In the genomic region with DNA sequence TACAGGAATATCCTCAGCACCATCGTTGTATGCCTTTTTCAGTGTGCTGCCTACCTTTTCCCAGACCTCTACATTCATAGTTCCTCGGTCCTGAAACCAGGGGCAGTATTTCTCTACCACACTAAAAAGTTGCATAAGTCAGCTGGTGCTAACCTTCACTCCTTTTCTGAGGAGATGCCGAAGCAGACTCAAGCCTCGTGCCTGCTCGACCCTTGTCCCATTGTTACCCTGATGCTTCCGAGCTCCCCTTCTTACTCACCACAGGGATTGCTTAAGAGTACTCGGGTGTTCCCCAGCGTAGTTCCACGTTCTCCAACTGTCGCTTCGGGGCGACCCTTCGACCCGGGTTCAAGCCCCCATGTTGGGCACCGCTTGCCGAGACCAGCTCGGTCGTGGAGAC, we compare ENCODE assay signal across 24 cellular contexts. TPM values are rescaled to one million over a fixed set of nuclear protein-coding genes. Genes with fewer than 3 reads are reported as not detected.
DNase-seq lines count a peak whose midpoint lies in the region; ATAC-seq and TF ChIP-seq lines count a peak whose summit lies in the region.
"Had no signal": no experiment of that assay in that cellular context is flagged by ENCODE, and none has a peak within 500 bp of the region (broad histone marks: within the 10 kb centered on the region; RNA-seq: fewer than 3 reads in every experiment).

No MANE protein-coding gene starts in this region.

- peaks cover 8% of the 10 kb centered on the region for H3K4me1 ChIP-seq in cardiac muscle cell (ENCODE audit: low read depth)
- H3K4me1 ChIP-seq in heart left ventricle: peaks cover 0 to 3% (median 0%) of the 10 kb centered on the region in 12 donors
- H3K4me1 ChIP-seq in PC-9 (replicated peaks; ENCODE audit: insufficient read depth): no peaks in the 10 kb centered on the region

- H3K27me3 ChIP-seq in cardiac muscle cell (no peaks in the 10 kb centered on the region), heart left ventricle (no peaks in the 10 kb centered on the region), PC-9 (ENCODE audit: insufficient read depth, low read depth) (no peaks in the 10 kb centered on the region)

- no peak for TF ChIP-seq POLR2A in heart left ventricle (IDR thresholded peaks at IDR 0.05)

- no peaks in the 10 kb centered on the region for H3K9me2 ChIP-seq in PC-9 (ENCODE audit: insufficient read depth)

- no peak overlapping the region for H3K4me2 ChIP-seq in PC-9
- H3K4me2 ChIP-seq: smooth muscle cell had no signal

- TF ChIP-seq CTCF in cardiac muscle cell (IDR thresholded peaks at IDR 0.05; ENCODE audit: low read depth, low read length) (peak; percentile 3), heart left ventricle (IDR thresholded peaks at IDR 0.05) (no peak), choroid plexus epithelial cell (conservative IDR thresholded peaks at IDR 0.05; ENCODE audit: low read depth, low read length) (no peak), PC-9 (conservative IDR thresholded peaks at IDR 0.05) (no peak)

- CTCF ChIA-PET in PC-9 (lab: Charles Lee): no interaction called here

- H3K36me3 ChIP-seq in cardiac muscle cell: no peaks in the 10 kb centered on the region
- H3K36me3 ChIP-seq in heart left ventricle: peaks cover 0 to 10% (median 0%) of the 10 kb centered on the region in 9 donors
- no peaks in the 10 kb centered on the region for H3K36me3 ChIP-seq in PC-9 (ENCODE audit: low read depth)
- H3K36me3 ChIP-seq: HAP-1 had no signal

- WGBS in heart left ventricle, 4 donors: 79 to 90% (median 87%) methylated on average over 17 to 18 of the region's 18 CpGs

- no peaks in the 10 kb centered on the region for H4K20me1 ChIP-seq in PC-9 (ENCODE audit: insufficient read depth)

- H3K4me3 ChIP-seq in cardiac muscle cell: no peak overlapping the region
- H3K4me3 ChIP-seq in heart left ventricle: no peak overlapping the region
- no peak overlapping the region for H3K4me3 ChIP-seq in choroid plexus epithelial cell (ENCODE audit: low read depth, low read length)
- no peak overlapping the region for H3K4me3 ChIP-seq in PC-9
- H3K4me3 ChIP-seq: HAP-1, smooth muscle cell had no signal

- H3K27ac ChIP-seq in cardiac muscle cell (no peak overlapping the region), heart left ventricle (no peak overlapping the region), PC-9 (no peak overlapping the region)

- H3K9me3 ChIP-seq in cardiac muscle cell (ENCODE audit: low read depth): no peaks in the 10 kb centered on the region
- no peaks in the 10 kb centered on the region for H3K9me3 ChIP-seq in heart left ventricle
- no peaks in the 10 kb centered on the region for H3K9me3 ChIP-seq in PC-9 (ENCODE audit: insufficient read depth, low read depth)
- H3K9me3 ChIP-seq: HAP-1 had no signal

- no peak for ATAC-seq in heart left ventricle
- ATAC-seq: activated naive CD4-positive, alpha-beta T cell treated with anti-CD3 and anti-CD28 coated beads, Interleukin-2, amount 50 U/mL, for 72 hours; esophagus mucosa; left cardiac atrium had no signal

- H3F3A ChIP-seq in PC-9 (ENCODE audit: insufficient read depth, low read depth): no peaks in the 10 kb centered on the region

- DNase-seq in cardiac muscle cell (ENCODE audit: low read depth in 1 of 2, low spot score in 1 of 2): peak in 1 of 2 donors; percentile 79
- no peak for DNase-seq in heart left ventricle
- DNase-seq in choroid plexus epithelial cell (ENCODE audit: low read depth): peak; percentile 49
- DNase-seq in islet precursor cell: peak; percentile 53
- no peak for DNase-seq in PC-9
- DNase-seq in NCI-H1930 (lab: John Stamatoyannopoulos, UW): no peak
- DNase-seq in UCSD-AML1 (lab: John Stamatoyannopoulos, UW; ENCODE audit: unreplicated experiment): no peak
- no peak for DNase-seq in iPS-NIHi11 (ENCODE audit: low spot score)
- DNase-seq: activated CD4-positive, alpha-beta T cell treated with anti-CD3 and anti-CD28 coated beads, Interleukin-2, amount 50 U/mL, for 48 hours; AML-193; effector CD8-positive, alpha-beta T cell; left cardiac atrium; mesendoderm; NCI-H1105; NCI-H2029; NCI-H2227 treated with DMSO at 0.1 percent for 48 hours; NCI-H774; Right ventricle myocardium superior; SW 1271; T1000 had no signal

- no peaks in the 10 kb centered on the region for H3K79me2 ChIP-seq in PC-9 (ENCODE audit: low read depth)

- intact Hi-C loops in heart left ventricle (cut with DNase I) (no loop called here), PC-9 (cut with micrococcal nuclease; ENCODE audit: unreplicated experiment) (no loop called here)

- BruUV-seq in PC-9 (replicated peaks; lab: Mats Ljungman, UMichigan): no TSS peak

- POLR2A ChIA-PET in PC-9 (lab: Charles Lee; ENCODE audit: unreplicated experiment): no interaction called here

- H2AFZ ChIP-seq in PC-9: no peak overlapping the region

RNA-seq across cellular contexts. Expression of gene IL17D, which starts 19.0 kb away (rescaled TPM):
- total RNA-seq in cardiac muscle cell (28.5 and 30.4 TPM in 2 replicates), heart left ventricle (1 to 10 TPM in 4 of 9 donors, under 1 TPM in 5; 0.48 to 1.6 (median 0.95) TPM), PC-9 (2021) (0.35 and 0.37 TPM in 2 replicates)
- polyA plus RNA-seq in cardiac muscle cell (118 and 147 TPM in 2 replicates), heart left ventricle (under 1 TPM; 0.30 to 0.44 TPM)

Comparison
In these comparisons a context has a peak if more than half of its experiments do, and no peak if none do; other contexts are left out.
1. RNA of gene IL17D, which starts 19.0 kb away (total RNA-seq): 28.5 to 30.4 TPM in cardiac muscle cell; 0.48 to 1.6 TPM in heart left ventricle and 0.35 to 0.37 TPM in PC-9; every median in the first group is over 10 times any median in the second.
2. DNase-seq: peak in choroid plexus epithelial cell (single experiment) and islet precursor cell (single experiment); none in heart left ventricle (0 of 5), PC-9 (0 of 2), NCI-H1930 (0 of 2), UCSD-AML1 (single experiment) and iPS-NIHi11 (single experiment).